In genomic region chr4:163048447-163048846, GRCh38 we compare ENCODE assay signal across 8 cellular contexts.
A peak's percentile ranks its signal among the peaks of the same experiment; 100 is the strongest.
DNase-seq lines count a peak whose midpoint lies in the region; ATAC-seq and TF ChIP-seq lines count a peak whose summit lies in the region.

No MANE protein-coding gene starts in this region.

- H3K4me3 Mint-ChIP-seq in activated naive CD4-positive, alpha-beta T cell treated with anti-CD3 and anti-CD28 coated beads, Interleukin-2, amount 10 ng/mL, durations not matched to agents 7 days and 5 days: no peak overlapping the region
- H3K4me3 Mint-ChIP-seq in activated CD8-positive, alpha-beta T cell treated with anti-CD3 and anti-CD28 coated beads, Interleukin-2, amount 10 ng/mL, durations not matched to agents 7 days and 5 days: no peak overlapping the region

- no peaks in the 10 kb centered on the region for H3K36me3 Mint-ChIP-seq in activated naive CD4-positive, alpha-beta T cell treated with anti-CD3 and anti-CD28 coated beads, Interleukin-2, amount 10 ng/mL, durations not matched to agents 7 days and 5 days
- H3K36me3 Mint-ChIP-seq in activated CD8-positive, alpha-beta T cell treated with anti-CD3 and anti-CD28 coated beads, Interleukin-2, amount 10 ng/mL, durations not matched to agents 7 days and 5 days (ENCODE audit: low read depth): no peaks in the 10 kb centered on the region

- POLR2A ChIA-PET in activated CD8-positive, alpha-beta T cell treated with anti-CD3 and anti-CD28 coated beads, Interleukin-2, amount 10 ng/mL, durations not matched to agents 7 days and 5 days (lab: Charles Lee): no interaction called here

- no peaks in the 10 kb centered on the region for H3K9me3 ChIP-seq in left lung

- peak; percentile 82 for ATAC-seq in GM21737 (IDR thresholded peaks at IDR 0.05; ENCODE audit: unreplicated experiment)
- no peak for ATAC-seq in activated CD8-positive, alpha-beta T cell treated with anti-CD3 and anti-CD28 coated beads, Interleukin-2, amount 10 ng/mL, durations not matched to agents 7 days and 5 days
- ATAC-seq in left lung: peak; percentile 63

- no peaks in the 10 kb centered on the region for H3K4me1 ChIP-seq in left lung

- DNase-seq in activated naive CD4-positive, alpha-beta T cell treated with anti-CD3 and anti-CD28 coated beads, Interleukin-2, amount 10 ng/mL, durations not matched to agents 7 days and 5 days: peak; percentile 26
- DNase-seq in activated naive CD4-positive, alpha-beta T cell treated with Interleukin-2 at 50 U/mL for 16 hours: no peak
- DNase-seq in HuH-7.5 (ENCODE audit: low spot score) (peak; percentile 4), left lung (no peak), NCI-H2171 treated with DMSO at 0.1 percent for 48 hours (lab: John Stamatoyannopoulos, UW) (no peak), NCI-H1436 treated with DMSO at 0.1 percent for 48 hours (lab: John Stamatoyannopoulos, UW) (no peak)
- peak; percentile 23 for DNase-seq in activated CD8-positive, alpha-beta T cell treated with anti-CD3 and anti-CD28 coated beads, Interleukin-2, amount 10 ng/mL, durations not matched to agents 7 days and 5 days

- CTCF ChIA-PET in activated naive CD4-positive, alpha-beta T cell treated with anti-CD3 and anti-CD28 coated beads, Interleukin-2, amount 10 ng/mL, durations not matched to agents 7 days and 5 days (lab: Charles Lee): interaction anchor here (1.0 kb wide), 1 partner anchor 499 kb away, joined by 3 read pairs; no protein-coding TSS in a partner anchor
- CTCF ChIA-PET in activated CD8-positive, alpha-beta T cell treated with anti-CD3 and anti-CD28 coated beads, Interleukin-2, amount 10 ng/mL, durations not matched to agents 7 days and 5 days (lab: Charles Lee): no interaction called here

- no peak overlapping the region for H3K27ac Mint-ChIP-seq in activated naive CD4-positive, alpha-beta T cell treated with anti-CD3 and anti-CD28 coated beads, Interleukin-2, amount 10 ng/mL, durations not matched to agents 7 days and 5 days
- H3K27ac Mint-ChIP-seq in activated CD8-positive, alpha-beta T cell treated with anti-CD3 and anti-CD28 coated beads, Interleukin-2, amount 10 ng/mL, durations not matched to agents 7 days and 5 days: no peak overlapping the region

- no peak overlapping the region for H3K4me3 ChIP-seq in left lung

- no peaks in the 10 kb centered on the region for H3K4me1 Mint-ChIP-seq in activated naive CD4-positive, alpha-beta T cell treated with anti-CD3 and anti-CD28 coated beads, Interleukin-2, amount 10 ng/mL, durations not matched to agents 7 days and 5 days
- no peaks in the 10 kb centered on the region for H3K4me1 Mint-ChIP-seq in activated CD8-positive, alpha-beta T cell treated with anti-CD3 and anti-CD28 coated beads, Interleukin-2, amount 10 ng/mL, durations not matched to agents 7 days and 5 days (ENCODE audit: low read depth)

- intact Hi-C loops in left lung (cut with DNase I): no loop called here

- no peaks in the 10 kb centered on the region for H3K27me3 ChIP-seq in left lung

- no peak overlapping the region for H3K27ac ChIP-seq in left lung

- H3K36me3 ChIP-seq in left lung: no peaks in the 10 kb centered on the region

- TF ChIP-seq CTCF in left lung (IDR thresholded peaks at IDR 0.05): peak in 1 of 2 donors; percentile 17

- H3K9me3 Mint-ChIP-seq in activated naive CD4-positive, alpha-beta T cell treated with anti-CD3 and anti-CD28 coated beads, Interleukin-2, amount 10 ng/mL, durations not matched to agents 7 days and 5 days: no peaks in the 10 kb centered on the region
- H3K9me3 Mint-ChIP-seq in activated CD8-positive, alpha-beta T cell treated with anti-CD3 and anti-CD28 coated beads, Interleukin-2, amount 10 ng/mL, durations not matched to agents 7 days and 5 days (ENCODE audit: insufficient read depth): no peaks in the 10 kb centered on the region

- H3K27me3 Mint-ChIP-seq in activated naive CD4-positive, alpha-beta T cell treated with anti-CD3 and anti-CD28 coated beads, Interleukin-2, amount 10 ng/mL, durations not matched to agents 7 days and 5 days: peaks cover 4% of the 10 kb centered on the region
- H3K27me3 Mint-ChIP-seq in activated CD8-positive, alpha-beta T cell treated with anti-CD3 and anti-CD28 coated beads, Interleukin-2, amount 10 ng/mL, durations not matched to agents 7 days and 5 days (ENCODE audit: low read depth): no peaks in the 10 kb centered on the region

Comparison
In these comparisons a context has a peak if more than half of its experiments do, and no peak if none do; other contexts are left out.
1. DNase-seq: peak in activated naive CD4-positive, alpha-beta T cell treated with anti-CD3 and anti-CD28 coated beads, Interleukin-2, amount 10 ng/mL, durations not matched to agents 7 days and 5 days (single experiment), HuH-7.5 (single experiment) and activated CD8-positive, alpha-beta T cell treated with anti-CD3 and anti-CD28 coated beads, Interleukin-2, amount 10 ng/mL, durations not matched to agents 7 days and 5 days (single experiment); none in activated naive CD4-positive, alpha-beta T cell treated with Interleukin-2 at 50 U/mL for 16 hours (single experiment), left lung (0 of 2), NCI-H2171 treated with DMSO at 0.1 percent for 48 hours (single experiment) and NCI-H1436 treated with DMSO at 0.1 percent for 48 hours (single experiment).